Comparison of ENCODE assay signal across 1 cellular context in genomic region chr1:177983087-177983823, GRCh38.
TF ChIP-seq lines count a peak whose summit lies in the region.

No MANE protein-coding gene starts in this region.

TF ChIP-seq in IMR-90, 13 proteins besides CTCF, POLR2A, EP300 and RAD21:
- TF ChIP-seq ELK1 (IDR thresholded peaks at IDR 0.05; ENCODE audit: borderline replicate concordance, low read depth, low read length) (no peak), NFE2L2 (IDR thresholded peaks at IDR 0.05; ENCODE audit: low read depth, low read length) (no peak), MXI1 (IDR thresholded peaks at IDR 0.05; ENCODE audit: borderline replicate concordance, low read depth, low read length) (no peak), RCOR1 (IDR thresholded peaks at IDR 0.05; ENCODE audit: insufficient replicate concordance, low read length) (no peak), FOS (IDR thresholded peaks at IDR 0.05; ENCODE audit: low read depth, low read length) (no peak), MAZ (IDR thresholded peaks at IDR 0.05; ENCODE audit: borderline replicate concordance, low read depth, low read length) (no peak), CEBPB (IDR thresholded peaks at IDR 0.05; ENCODE audit: low read depth, low read length) (no peak), CHD1 (IDR thresholded peaks at IDR 0.05; ENCODE audit: low read depth, low read length) (no peak)
